Comparison of ENCODE assay signal across 8 cellular contexts in genomic region chr1:186375929-186376330, GRCh38. TPM values are rescaled to one million over a fixed set of nuclear protein-coding genes. Genes with fewer than 3 reads are reported as not detected.
A peak's percentile ranks its signal among the peaks of the same experiment; 100 is the strongest.
DNase-seq lines count a peak whose midpoint lies in the region; ATAC-seq and TF ChIP-seq lines count a peak whose summit lies in the region.

No MANE protein-coding gene starts in this region.

- no peaks in the 10 kb centered on the region for H3K9me3 Mint-ChIP-seq in activated CD4-positive, alpha-beta memory T cell treated with anti-CD3 and anti-CD28 coated beads for 36 hours

- no peaks in the 10 kb centered on the region for H3K27me3 Mint-ChIP-seq in activated CD4-positive, alpha-beta memory T cell treated with anti-CD3 and anti-CD28 coated beads for 36 hours

- peak; percentile 88 for DNase-seq in DMS153 treated with DMSO at 0.1 percent for 48 hours (lab: John Stamatoyannopoulos, UW; ENCODE audit: unreplicated experiment)
- no peak for DNase-seq in DMS153 (lab: John Stamatoyannopoulos, UW)
- no peak for DNase-seq in activated CD4-positive, alpha-beta memory T cell treated with anti-CD3 and anti-CD28 coated beads for 36 hours
- DNase-seq in right cardiac atrium = no peak
- DNase-seq in spleen = no peak
- no peak for DNase-seq in effector CD4-positive, alpha-beta T cell
- DNase-seq in NCI-H526 treated with DMSO at 0.1 percent for 48 hours (lab: John Stamatoyannopoulos, UW) = no peak

- no peaks in the 10 kb centered on the region for H3K4me1 ChIP-seq in right cardiac atrium (ENCODE audit: control insufficient read depth, insufficient read depth, low read length)
- peaks cover 31 to 69% (median 46%) of the 10 kb centered on the region in 6 donors for H3K4me1 ChIP-seq in spleen

- ATAC-seq in right cardiac atrium (peak in 1 of 2 donors; percentile 38), HG03039 (IDR thresholded peaks at IDR 0.05; ENCODE audit: unreplicated experiment) (no peak)

- H3K36me3 ChIP-seq in spleen = peaks cover 0 to 39% (median 21%) of the 10 kb centered on the region in 6 donors

- peaks cover 21% of the 10 kb centered on the region for H3K36me3 Mint-ChIP-seq in activated CD4-positive, alpha-beta memory T cell treated with anti-CD3 and anti-CD28 coated beads for 36 hours

- TF ChIP-seq CTCF in spleen (IDR thresholded peaks at IDR 0.05 in 8 of 11, conservative IDR thresholded peaks at IDR 0.05 in 3 of 11) = no peak

- intact Hi-C loops in activated CD4-positive, alpha-beta memory T cell treated with anti-CD3 and anti-CD28 coated beads for 36 hours (cut with micrococcal nuclease) = loop anchor here (1.0 to 5.0 kb wide), 9 partner anchors 17 to 1621 kb away; partner anchors contain the start of genes IVNS1ABP, NIBAN1 and SWT1
- intact Hi-C loops in right cardiac atrium (cut with DNase I) (no loop called here), spleen (cut with DNase I; ENCODE audit: low total_unique reads) (no loop called here)

- under 1% methylated on average over 12 of the region's 12 CpGs for WGBS in right cardiac atrium
- 0% methylated on average over 12 of the region's 12 CpGs for WGBS in spleen, 5 donors

- H3K4me3 Mint-ChIP-seq in activated CD4-positive, alpha-beta memory T cell treated with anti-CD3 and anti-CD28 coated beads for 36 hours = peak overlapping the region; percentile 93

- no peaks in the 10 kb centered on the region for H3K27me3 ChIP-seq in right cardiac atrium (ENCODE audit: control insufficient read depth, insufficient read depth)
- H3K27me3 ChIP-seq in spleen (replicated peaks in 1 of 7) = no peaks in the 10 kb centered on the region

- TF ChIP-seq POLR2A in spleen (IDR thresholded peaks at IDR 0.05) = no peak

- CTCF ChIA-PET in activated CD4-positive, alpha-beta memory T cell treated with anti-CD3 and anti-CD28 coated beads for 36 hours (lab: Charles Lee) = interaction anchor here (0.6 to 1.9 kb wide), 10 partner anchors 9 to 1060 kb away, joined by 3 to 16 read pairs (median 6); no protein-coding TSS in a partner anchor

- H3K9me3 ChIP-seq in right cardiac atrium (ENCODE audit: control insufficient read depth, low read length) (no peaks in the 10 kb centered on the region), spleen (no peaks in the 10 kb centered on the region)

- peak overlapping the region; percentile 97 for H3K27ac Mint-ChIP-seq in activated CD4-positive, alpha-beta memory T cell treated with anti-CD3 and anti-CD28 coated beads for 36 hours

- H3K27ac ChIP-seq in right cardiac atrium (ENCODE audit: low read length) (peak overlapping the region; percentile 88), spleen (peak overlapping the region; percentile 93 to 98 (median 96))

- POLR2A ChIA-PET in activated CD4-positive, alpha-beta memory T cell treated with anti-CD3 and anti-CD28 coated beads for 36 hours (lab: Charles Lee) = interaction anchor here (0.7 to 1.4 kb wide), 2 partner anchors 28 to 67 kb away, joined by 3 to 4 read pairs; no protein-coding TSS in a partner anchor

- H3K4me3 ChIP-seq in right cardiac atrium (ENCODE audit: low read length) = peak overlapping the region; percentile 87
- H3K4me3 ChIP-seq in spleen = peak overlapping the region; percentile 74 to 99 (median 94)

- H3K4me1 Mint-ChIP-seq in activated CD4-positive, alpha-beta memory T cell treated with anti-CD3 and anti-CD28 coated beads for 36 hours (ENCODE audit: low read depth) = peaks cover 40% of the 10 kb centered on the region

RNA-seq across cellular contexts. Expression of gene ODR4, which starts 0.3 kb away (rescaled TPM):
- 10 to 100 TPM; 11.5 to 12.0 TPM for total RNA-seq in activated CD4-positive, alpha-beta memory T cell treated with anti-CD3 and anti-CD28 coated beads for 36 hours
- 10 to 100 TPM; 12.8 to 18.9 (median 15.9) TPM for total RNA-seq in right cardiac atrium
- polyA plus RNA-seq in right cardiac atrium = 9.9 TPM
- total RNA-seq in spleen = 10 to 100 TPM; 15.7 to 22.1 (median 18.6) TPM
- polyA plus RNA-seq in spleen = 1 to 10 TPM; 6.2 to 9.0 (median 7.4) TPM

RNA-seq across cellular contexts. Expression of gene TPR, which starts 0.9 kb away (rescaled TPM):
- total RNA-seq in activated CD4-positive, alpha-beta memory T cell treated with anti-CD3 and anti-CD28 coated beads for 36 hours = 100 to 1,000 TPM; 130 to 131 TPM
- total RNA-seq in right cardiac atrium (10 to 100 TPM; 44.7 to 63.6 (median 53.3) TPM), spleen (100 to 1,000 TPM in 5 of 7 donors, 10 to 100 TPM in 2; 95.0 to 129 (median 110) TPM)
- polyA plus RNA-seq in right cardiac atrium (17.8 TPM), spleen (10 to 100 TPM; 23.8 to 27.3 (median 24.1) TPM)
